8 cellular contexts compared by ENCODE assay signal in the genomic region with DNA sequence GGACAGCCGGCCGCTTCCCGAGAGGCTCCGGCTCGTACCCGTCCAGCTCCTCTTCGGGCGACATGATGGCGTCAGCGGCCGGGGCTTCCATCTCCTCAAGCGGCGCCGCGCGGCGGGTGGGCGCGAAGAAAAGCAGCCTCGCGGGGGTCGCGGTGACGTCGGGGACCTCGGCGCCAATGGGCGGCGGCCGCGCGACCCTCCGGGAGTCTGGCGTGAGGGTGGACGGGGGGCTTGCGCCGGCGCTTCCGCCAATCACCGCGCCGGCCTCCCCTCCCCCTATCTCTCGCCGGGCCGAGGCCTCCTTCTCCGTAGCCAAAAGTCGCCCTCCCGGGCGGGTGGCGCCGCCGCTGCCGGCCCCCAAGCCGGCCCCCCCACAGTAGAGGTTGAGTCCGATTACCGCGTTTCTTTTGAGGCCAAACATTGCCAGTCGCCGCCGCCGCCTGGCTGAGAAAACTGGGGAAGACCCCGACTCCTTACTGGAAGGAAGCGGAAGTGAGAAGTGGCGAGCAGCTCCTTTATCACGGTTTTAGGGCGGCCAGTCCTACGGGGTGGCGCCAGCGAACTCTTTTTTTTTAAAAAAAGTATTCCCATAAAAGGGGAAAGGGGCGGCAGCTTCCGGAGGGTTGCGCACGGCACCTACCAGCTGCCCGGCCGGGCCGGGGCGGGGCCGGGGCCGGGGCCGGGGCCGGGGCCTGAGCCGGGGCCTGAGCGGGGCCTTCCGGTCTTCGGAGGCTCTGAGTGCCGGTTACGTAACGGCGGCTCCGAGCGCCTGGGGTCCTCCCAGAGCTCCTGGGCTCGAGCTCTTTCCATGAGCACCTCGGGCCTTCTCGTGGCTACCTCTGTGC. TPM values are rescaled to one million over a fixed set of nuclear protein-coding genes. Genes with fewer than 3 reads are reported as not detected.
A peak's percentile ranks its signal among the peaks of the same experiment; 100 is the strongest.
DNase-seq lines count a peak whose midpoint lies in the region; ATAC-seq lines count a peak whose summit lies in the region.

A gene (minus strand): TSS at position 501 of the 845 bp plus-strand sequence. CDS start 80 bp downstream, at position 421.

- peaks cover 0 to 18% of the 10 kb centered on the region in 2 donors for H3K27me3 Mint-ChIP-seq in CD8-positive, alpha-beta memory T cell

- peak within 1 kb of the TSS; percentile 94 to 100 (median 98) for H3K27ac Mint-ChIP-seq in CD8-positive, alpha-beta memory T cell

- H3K4me1 Mint-ChIP-seq in CD8-positive, alpha-beta memory T cell = peaks cover 32 to 40% (median 38%) of the 10 kb centered on the region in 3 donors

- peak; percentile 88 for ATAC-seq in GM19467 (IDR thresholded peaks at IDR 0.05; ENCODE audit: unreplicated experiment)

- peaks cover 0 to 4% (median 4%) of the 10 kb centered on the region in 5 donors for H3K9me3 Mint-ChIP-seq in CD8-positive, alpha-beta memory T cell

- peak within 1 kb of the TSS; percentile 76 for H3K4me3 ChIP-seq in CD8-positive, alpha-beta memory T cell (ENCODE audit: low read length)

- POLR2A ChIA-PET in CD8-positive, alpha-beta memory T cell (lab: Charles Lee) = interaction anchor here (0.6 to 12.5 kb wide), 16 partner anchors 9 to 692 kb away, joined by 3 to 486 read pairs (median 6); a partner anchor contains a TSS
- POLR2A ChIA-PET in activated CD8-positive, alpha-beta memory T cell treated with anti-CD3 and anti-CD28 coated beads for 36 hours (lab: Charles Lee) = interaction anchor here (0.6 to 12.7 kb wide), 19 partner anchors 10 to 427 kb away, joined by 3 to 210 read pairs (median 5); a partner anchor contains a TSS

- peaks cover 6% of the 10 kb centered on the region for H3K4me1 ChIP-seq in CD8-positive, alpha-beta memory T cell (ENCODE audit: insufficient read depth, low read length)

- H3K36me3 Mint-ChIP-seq in CD8-positive, alpha-beta memory T cell = peaks cover 44 to 50% (median 47%) of the 10 kb centered on the region in 3 donors

- peak within 1 kb of the TSS; percentile 96 to 100 (median 99) for H3K4me3 Mint-ChIP-seq in CD8-positive, alpha-beta memory T cell

- H3K9me3 ChIP-seq in CD8-positive, alpha-beta memory T cell (ENCODE audit: low read length) = no peaks in the 10 kb centered on the region

- H3K27ac ChIP-seq in CD8-positive, alpha-beta memory T cell (ENCODE audit: low read depth, low read length) = peak within 1 kb of the TSS; percentile 99

- peaks cover 47% of the 10 kb centered on the region for H3K36me3 ChIP-seq in CD8-positive, alpha-beta memory T cell (ENCODE audit: insufficient read depth, low read length)

- no peaks in the 10 kb centered on the region for H3K27me3 ChIP-seq in CD8-positive, alpha-beta memory T cell (ENCODE audit: insufficient read depth, low read length, poor library complexity, severe bottlenecking)

- DNase-seq in CD8-positive, alpha-beta memory T cell = peak; percentile 74 to 93 (median 84)
- peak; percentile 77 for DNase-seq in HPDE6-E6E7 (ENCODE audit: extremely low spot score)
- DNase-seq in NOMO-1 (lab: John Stamatoyannopoulos, UW; ENCODE audit: unreplicated experiment in 2 of 2) = peak; percentile 95 to 97
- DNase-seq in effector CD8-positive, alpha-beta T cell (lab: John Stamatoyannopoulos, UW) = peak; percentile 75
- DNase-seq in medulla oblongata (ENCODE audit: extremely low spot score) = peak; percentile 97
- peak; percentile 70 to 86 (median 79) for DNase-seq in stimulated activated CD4-positive, alpha-beta T cell treated with anti-CD3 and anti-CD28 coated beads, TNF-alpha, amount 100 ng/mL, for 48 hours (ENCODE audit: low read depth in 3 of 3)

- CTCF ChIA-PET in CD8-positive, alpha-beta memory T cell (lab: Charles Lee) = interaction anchor here (1.1 to 16.7 kb wide), 9 partner anchors 10 to 50 kb away, joined by 3 to 325 read pairs (median 5); a partner anchor contains a TSS
- CTCF ChIA-PET in activated CD8-positive, alpha-beta memory T cell treated with anti-CD3 and anti-CD28 coated beads for 36 hours (lab: Charles Lee) = interaction anchor here (1.0 to 12.6 kb wide), 9 partner anchors 9 to 50 kb away, joined by 4 to 135 read pairs (median 5); a partner anchor contains a TSS

RNA-seq across cellular contexts. Expression of the gene that starts here (rescaled TPM):
- 100 to 1,000 TPM; 211 to 216 TPM for total RNA-seq in CD8-positive, alpha-beta memory T cell
- polyA plus RNA-seq in CD8-positive, alpha-beta memory T cell = 168 TPM
- 100 to 1,000 TPM; 211 to 215 TPM for total RNA-seq in activated CD8-positive, alpha-beta memory T cell treated with anti-CD3 and anti-CD28 coated beads for 36 hours

Comparison
In these comparisons a context has a peak if more than half of its experiments do, and no peak if none do; other contexts are left out.
1. Peak in every context shown above with its lines: DNase-seq, ATAC-seq, H3K4me3 ChIP-seq and H3K27ac ChIP-seq.